ENCODE assay signal across 14 cellular contexts in the genomic region with DNA sequence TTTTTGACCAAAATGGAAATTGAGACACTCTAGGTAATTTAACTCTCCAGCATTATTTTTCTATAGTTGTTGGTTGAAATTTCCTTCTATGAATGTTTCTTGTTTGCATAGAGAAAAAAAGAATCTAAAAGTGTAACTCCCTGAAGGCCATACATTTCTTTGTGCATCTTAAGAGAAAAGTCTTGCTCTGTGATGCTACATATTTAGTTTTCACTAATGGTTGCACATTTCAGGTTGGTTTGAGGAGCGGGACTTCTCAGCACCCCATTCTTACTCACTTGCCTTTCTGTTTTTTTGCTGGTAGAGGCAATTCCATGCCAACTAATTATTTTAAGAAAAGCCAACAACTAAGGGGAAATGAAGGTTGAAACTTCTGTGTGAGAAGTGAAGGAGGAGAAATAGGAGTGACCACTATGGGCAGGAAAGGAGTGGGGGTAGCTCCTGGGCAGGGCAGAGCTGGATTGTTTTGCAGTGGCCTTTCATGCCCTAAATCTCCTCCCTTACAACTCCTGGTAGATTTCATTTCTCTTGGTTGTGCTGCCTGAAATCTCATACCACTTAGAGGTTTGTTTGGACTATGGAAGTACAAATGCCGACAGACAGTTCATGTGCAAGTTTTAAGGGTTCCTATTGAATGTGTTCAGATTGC.
DNase-seq lines count a peak whose midpoint lies in the region; ATAC-seq and TF ChIP-seq lines count a peak whose summit lies in the region.
"Had no signal": no experiment of that assay in that cellular context is flagged by ENCODE, and none has a peak within 500 bp of the region (broad histone marks: within the 10 kb centered on the region; RNA-seq: fewer than 3 reads in every experiment).

No MANE protein-coding gene starts in this region.

- H3K4me1 Mint-ChIP-seq in Caco-2 (ENCODE audit: low read depth, unreplicated experiment), result peaks cover 34% of the 10 kb centered on the region

- no peak for TF ChIP-seq POLR2A in sigmoid colon (IDR thresholded peaks at IDR 0.05)

- intact Hi-C loops in Caco-2 (cut with micrococcal nuclease; ENCODE audit: unreplicated experiment), result loop anchor here (5.0 kb wide), 1 partner anchor 507 kb away; a partner anchor contains a TSS
- intact Hi-C loops in sigmoid colon (cut with DNase I), result loop anchor here (5.0 kb wide), 1 partner anchor 157 kb away; no protein-coding TSS in a partner anchor

- CTCF ChIA-PET in Caco-2 (lab: Charles Lee), result no interaction called here

- TF ChIP-seq EP300 in sigmoid colon (IDR thresholded peaks at IDR 0.05), result no peak

- POLR2A ChIA-PET in Caco-2 (lab: Charles Lee), result no interaction called here

- H3K9me3 ChIP-seq in Caco-2 (no peaks in the 10 kb centered on the region), SJSA1 (replicated peaks) (no peaks in the 10 kb centered on the region), right atrium auricular region (no peaks in the 10 kb centered on the region), sigmoid colon (no peaks in the 10 kb centered on the region)
- H3K9me3 ChIP-seq: colonic mucosa had no signal

- BruUV-seq in Caco-2 (replicated peaks; lab: Mats Ljungman, UMichigan), result no TSS peak

- peak overlapping the region; percentile 14; the same call in 1 of the 2 replicates for H3K27ac ChIP-seq in SJSA1
- peak overlapping the region; percentile 46 to 62 for H3K27ac ChIP-seq in right atrium auricular region
- H3K27ac ChIP-seq in sigmoid colon, result peak overlapping the region; percentile 39 to 80 (median 47)
- H3K27ac ChIP-seq: colonic mucosa had no signal

- DNase-seq in Caco-2 (no peak), SJSA1 (ENCODE audit: low read depth in 1 of 2, low spot score in 2 of 2) (peak in 1 of 2 experiments; percentile 22), right atrium auricular region (ENCODE audit: low spot score) (no peak), sigmoid colon (no peak), AG08396 (ENCODE audit: low spot score) (no peak), HuH-7.5 (ENCODE audit: low spot score) (no peak)
- no peak for DNase-seq in stimulated activated CD4-positive, alpha-beta T cell treated with anti-CD3 and anti-CD28 coated beads, Interleukin-4, amount 100 ng/mL, for 4 hours
- DNase-seq: colonic mucosa; islet precursor cell; NCI-H774; stimulated activated CD8-positive, alpha-beta memory T cell treated with anti-CD3 and anti-CD28 coated beads, Interleukin-4, amount 100 ng/mL, for 48 hours had no signal

- 76 to 86% methylated on average over 2 of the region's 2 CpGs for WGBS in sigmoid colon, 2 donors

- H3K27me3 ChIP-seq in Caco-2 (replicated peaks; ENCODE audit: control insufficient read depth, insufficient read depth, low read length) (no peaks in the 10 kb centered on the region), SJSA1 (replicated peaks) (no peaks in the 10 kb centered on the region), right atrium auricular region (no peaks in the 10 kb centered on the region), sigmoid colon (no peaks in the 10 kb centered on the region)
- H3K27me3 ChIP-seq: colonic mucosa had no signal

- peak overlapping the region; percentile 60 for H3K27ac Mint-ChIP-seq in Caco-2 (ENCODE audit: unreplicated experiment)
- H3K27ac Mint-ChIP-seq: activated naive CD8-positive, alpha-beta T cell; IgD-negative memory B cell had no signal

- H3K4me1 ChIP-seq in Caco-2, result peaks cover 28% of the 10 kb centered on the region
- peaks cover 39% of the 10 kb centered on the region for H3K4me1 ChIP-seq in SJSA1 (replicated peaks)
- peaks cover 0 to 62% of the 10 kb centered on the region in 2 donors for H3K4me1 ChIP-seq in right atrium auricular region
- peaks cover 0 to 68% (median 58%) of the 10 kb centered on the region in 4 donors for H3K4me1 ChIP-seq in sigmoid colon

- no peak for TF ChIP-seq CTCF in Caco-2 (IDR thresholded peaks at IDR 0.05; ENCODE audit: insufficient read depth in 1 of 2, low read depth in 1 of 2, low read length in 1 of 2, severe bottlenecking in 1 of 2, unreplicated experiment in 1 of 2)
- no peak for TF ChIP-seq CTCF in right atrium auricular region (IDR thresholded peaks at IDR 0.05)
- TF ChIP-seq CTCF in sigmoid colon (IDR thresholded peaks at IDR 0.05), result no peak

- no peak overlapping the region for H3K4me3 ChIP-seq in Caco-2 (ENCODE audit: low read depth, low read length)
- peak overlapping the region; percentile 6; the same call in 1 of the 2 replicates for H3K4me3 ChIP-seq in SJSA1
- H3K4me3 ChIP-seq in right atrium auricular region, result peak overlapping the region in 1 of 2 donors; percentile 21
- H3K4me3 ChIP-seq in sigmoid colon, result peak overlapping the region in 1 of 4 donors; percentile 7
- H3K4me3 ChIP-seq: colonic mucosa had no signal

- H3K36me3 Mint-ChIP-seq in Caco-2 (ENCODE audit: insufficient read depth, unreplicated experiment), result peaks cover 3% of the 10 kb centered on the region
- H3K36me3 Mint-ChIP-seq: activated naive CD8-positive, alpha-beta T cell; IgD-negative memory B cell had no signal

- H3K9me3 Mint-ChIP-seq in Caco-2 (ENCODE audit: unreplicated experiment), result no peaks in the 10 kb centered on the region
- H3K9me3 Mint-ChIP-seq: IgD-negative memory B cell had no signal

- ATAC-seq in HG02610 (IDR thresholded peaks at IDR 0.05; ENCODE audit: unreplicated experiment), result no peak

- no peaks in the 10 kb centered on the region for H3K27me3 Mint-ChIP-seq in Caco-2 (ENCODE audit: insufficient read depth, unreplicated experiment)

- H3K36me3 ChIP-seq in Caco-2 (ENCODE audit: control insufficient read depth, insufficient read depth, low read length), result no peaks in the 10 kb centered on the region
- no peaks in the 10 kb centered on the region for H3K36me3 ChIP-seq in SJSA1
- H3K36me3 ChIP-seq in right atrium auricular region, result no peaks in the 10 kb centered on the region
- H3K36me3 ChIP-seq in sigmoid colon, result no peaks in the 10 kb centered on the region
- H3K36me3 ChIP-seq: colonic mucosa had no signal

- H3K4me3 Mint-ChIP-seq in Caco-2 (ENCODE audit: unreplicated experiment), result no peak overlapping the region
- H3K4me3 Mint-ChIP-seq: activated naive CD8-positive, alpha-beta T cell had no signal
